Comparison of ENCODE assay signal across 8 cellular contexts in genomic region chr12:102948941-102949352, GRCh38. TPM values are rescaled to one million over a fixed set of nuclear protein-coding genes. Genes with fewer than 3 reads are reported as not detected.
DNase-seq lines count a peak whose midpoint lies in the region; ATAC-seq, FAIRE-seq and TF ChIP-seq lines count a peak whose summit lies in the region.

No MANE protein-coding gene starts in this region.

- peak; percentile 9 to 66 (median 53) for TF ChIP-seq CTCF in gastrocnemius medialis (IDR thresholded peaks at IDR 0.05 in 4 of 5, conservative IDR thresholded peaks at IDR 0.05 in 1 of 5)

- DNase-seq in AG20443 (ENCODE audit: low spot score) (peak; percentile 57), GM19239 (ENCODE audit: insufficient read length, low spot score) (no peak), NCI-H510A treated with DMSO at 0.1 percent for 48 hours (lab: John Stamatoyannopoulos, UW) (peak; percentile 93), germinal center (ENCODE audit: low spot score) (peak; percentile 45), gastrocnemius medialis (no peak)
- peak; percentile 64 for DNase-seq in activated T-cell treated with anti-CD3 and anti-CD28 coated beads, Interleukin-2, amount 50 U/mL, for 1 hour

- ATAC-seq in gastrocnemius medialis (no peak), HG03039 (IDR thresholded peaks at IDR 0.05; ENCODE audit: unreplicated experiment) (no peak), HG02840 (IDR thresholded peaks at IDR 0.05; ENCODE audit: low FRiP score, unreplicated experiment) (no peak)

- no peak for TF ChIP-seq POLR2A in gastrocnemius medialis (IDR thresholded peaks at IDR 0.05)

- peak; percentile 87 for FAIRE-seq in GM19239 (lab: Jason Lieb, UNC)

- no peaks in the 10 kb centered on the region for H3K9me3 ChIP-seq in gastrocnemius medialis

- peaks cover 0 to 4% of the 10 kb centered on the region in 2 donors for H3K4me1 ChIP-seq in gastrocnemius medialis

- in situ Hi-C loops in gastrocnemius medialis (cut with MboI; ENCODE audit: low sequenced_read_pairs in 4 of 4), result loop anchor here (5.0 to 25.0 kb wide), 4 partner anchors 588 to 613 kb away; no protein-coding TSS in a partner anchor

- intact Hi-C loops in gastrocnemius medialis (cut with DNase I; ENCODE audit: low total_unique reads), result loop anchor here (5.0 kb wide), 1 partner anchor 598 kb away; no protein-coding TSS in a partner anchor

- H3K27ac ChIP-seq in gastrocnemius medialis, result no peak overlapping the region

- peaks cover 24 to 36% (median 28%) of the 10 kb centered on the region in 3 donors for H3K27me3 ChIP-seq in gastrocnemius medialis

- no peak overlapping the region for H3K4me3 ChIP-seq in gastrocnemius medialis

- no peaks in the 10 kb centered on the region for H3K36me3 ChIP-seq in gastrocnemius medialis

RNA-seq across cellular contexts. Expression of gene ASCL1, which starts 8.5 kb away (rescaled TPM):
- total RNA-seq in gastrocnemius medialis, result under 1 TPM in 1 of 4 donors, not detected in 3; 0.20 TPM

RNA-seq across cellular contexts. Expression of gene PAH, which starts 31.9 kb away (rescaled TPM):
- 1 to 10 TPM in 2 of 4 donors, not detected in 2; 1.2 to 3.6 TPM for total RNA-seq in gastrocnemius medialis

Comparison
In these comparisons a context has a peak if more than half of its experiments do, and no peak if none do; other contexts are left out.
1. DNase-seq: peak in AG20443 (single experiment), NCI-H510A treated with DMSO at 0.1 percent for 48 hours (single experiment), activated T-cell treated with anti-CD3 and anti-CD28 coated beads, Interleukin-2, amount 50 U/mL, for 1 hour (single experiment) and germinal center (single experiment); none in GM19239 (single experiment) and gastrocnemius medialis (0 of 2).